ENCODE assay signal across 16 cellular contexts in genomic region chr6:111176038-111176762, GRCh38.
DNase-seq lines count a peak whose midpoint lies in the region; ATAC-seq and TF ChIP-seq lines count a peak whose summit lies in the region.
"Had no signal": no experiment of that assay in that cellular context is flagged by ENCODE, and none has a peak within 500 bp of the region (broad histone marks: within the 10 kb centered on the region; RNA-seq: fewer than 3 reads in every experiment).

No MANE protein-coding gene starts in this region.

- TF ChIP-seq POLR2A in GM18505 (IDR thresholded peaks at IDR 0.05; ENCODE audit: borderline replicate concordance, extremely low read depth, insufficient read depth, insufficient read length): no peak

- DNase-seq in HuH-7.5 (ENCODE audit: low spot score): peak; percentile 32
- no peak for DNase-seq in left colon
- DNase-seq in AML-193 (lab: John Stamatoyannopoulos, UW): no peak
- DNase-seq in activated CD4-positive, alpha-beta T cell treated with anti-CD3 and anti-CD28 coated beads for 1 hour: no peak
- DNase-seq: CD8-positive, alpha-beta T cell; COR-L47; DMS53; GOT3; H9; KG1 had no signal

- ATAC-seq in left colon: peak; percentile 45
- ATAC-seq in HG03039 (IDR thresholded peaks at IDR 0.05; ENCODE audit: unreplicated experiment): no peak
- no peak for ATAC-seq in GM18505 (IDR thresholded peaks at IDR 0.05; ENCODE audit: unreplicated experiment)
- ATAC-seq: A549; CD8-positive, alpha-beta T cell; GM12878 had no signal

- H3K27me3 Mint-ChIP-seq in nephron (ENCODE audit: low read depth): no peaks in the 10 kb centered on the region

- intact Hi-C loops in left colon (cut with DNase I, micrococcal nuclease): no loop called here

- H3K4me1 Mint-ChIP-seq in nephron: no peaks in the 10 kb centered on the region
- H3K4me1 Mint-ChIP-seq: CD14-positive monocyte had no signal

- no peaks in the 10 kb centered on the region for H3K36me3 Mint-ChIP-seq in nephron (ENCODE audit: low read depth)
- H3K36me3 Mint-ChIP-seq: CD14-positive monocyte had no signal

- no peaks in the 10 kb centered on the region for H3K9me3 Mint-ChIP-seq in nephron
- H3K9me3 Mint-ChIP-seq: CD14-positive monocyte; CD8-positive, alpha-beta T cell; H9 had no signal

- peak overlapping the region in 2 of 3 experiments; percentile 55 to 73 for H3K27ac Mint-ChIP-seq in nephron
- H3K27ac Mint-ChIP-seq: CD14-positive monocyte; CD8-positive, alpha-beta T cell had no signal

- TF ChIP-seq CTCF in nephron (IDR thresholded peaks at IDR 0.05; ENCODE audit: unreplicated experiment in 3 of 3): no peak

- H3K4me3 Mint-ChIP-seq in nephron: no peak overlapping the region
- H3K4me3 Mint-ChIP-seq: CD14-positive monocyte; CD8-positive, alpha-beta T cell; H9 had no signal
